In genomic region chr14:58667900-58668299, GRCh38 we compare ENCODE assay signal across 14 cellular contexts. TPM values are rescaled to one million over a fixed set of nuclear protein-coding genes. Genes with fewer than 3 reads are reported as not detected.
DNase-seq lines count a peak whose midpoint lies in the region.
"Had no signal": no experiment of that assay in that cellular context is flagged by ENCODE, and none has a peak within 500 bp of the region (broad histone marks: within the 10 kb centered on the region; RNA-seq: fewer than 3 reads in every experiment).

No MANE protein-coding gene starts in this region.

- DNase-seq in NCI-H345 (lab: John Stamatoyannopoulos, UW) (peak; percentile 7), NCI-H345 treated with DMSO at 0.1 percent for 48 hours (lab: John Stamatoyannopoulos, UW; ENCODE audit: unreplicated experiment) (no peak), EH (ENCODE audit: low read depth) (peak; percentile 23), NCI-H69 (lab: John Stamatoyannopoulos, UW) (peak; percentile 97), neuronal stem cell (ENCODE audit: low spot score) (no peak), NCI-H1930 (lab: John Stamatoyannopoulos, UW) (no peak)
- DNase-seq in activated naive CD4-positive, alpha-beta T cell treated with anti-CD3 and anti-CD28 coated beads, Interleukin-2, amount 50 U/mL, for 16 hours: no peak
- DNase-seq: 8988T; AML-193; CD4-positive, CD25-positive, alpha-beta regulatory T cell; GDM1; HFFc6 had no signal

- no peak overlapping the region for H2BK15ac ChIP-seq in neuronal stem cell (ENCODE audit: low read length)

- H2AFZ ChIP-seq in neuronal stem cell (ENCODE audit: low read length): no peak overlapping the region

- no peak overlapping the region for H3K4me2 ChIP-seq in neuronal stem cell (ENCODE audit: insufficient read depth, low read length, poor library complexity, severe bottlenecking)
- H3K4me2 ChIP-seq: BLaER1 had no signal

- no CpG with 5 or more reads among the region's 5 CpGs for WGBS in neuronal stem cell (ENCODE audit: extremely low coverage in 2 of 2, insufficient read length in 2 of 2, insufficient replicate concordance in 1 of 2), 2 donors

- no peak overlapping the region for H3K23ac ChIP-seq in neuronal stem cell (ENCODE audit: low read depth, low read length, poor library complexity)

- no peaks in the 10 kb centered on the region for H3K79me1 ChIP-seq in neuronal stem cell (ENCODE audit: low read depth, low read length)

- peaks cover 5% of the 10 kb centered on the region in 2 donors for H3K4me1 ChIP-seq in neuronal stem cell (ENCODE audit: control insufficient read depth in 2 of 2, insufficient read depth in 1 of 2, low read depth in 1 of 2, low read length in 2 of 2)
- H3K4me1 ChIP-seq: BLaER1, HAP-1 had no signal

- no peak overlapping the region for H3K9ac ChIP-seq in neuronal stem cell (ENCODE audit: low read depth, low read length, poor library complexity)
- H3K9ac ChIP-seq: BLaER1 had no signal

- H3K14ac ChIP-seq in neuronal stem cell (ENCODE audit: low read length): no peak overlapping the region

- no peak overlapping the region for H3K4ac ChIP-seq in neuronal stem cell (ENCODE audit: low read length)

- H3K27me3 ChIP-seq in neuronal stem cell (ENCODE audit: control insufficient read depth in 3 of 3, insufficient read depth in 3 of 3, low read depth in 1 of 3, low read length in 3 of 3): no peaks in the 10 kb centered on the region
- H3K27me3 ChIP-seq: BLaER1 had no signal

- H3K9me3 ChIP-seq in neuronal stem cell (replicated peaks in 1 of 2; ENCODE audit: control insufficient read depth in 2 of 2, insufficient read depth in 1 of 2, low read depth in 1 of 2, low read length in 2 of 2): no peaks in the 10 kb centered on the region
- H3K9me3 ChIP-seq: BLaER1, HAP-1 had no signal

- no peak overlapping the region for H3K27ac ChIP-seq in neuronal stem cell (replicated peaks; ENCODE audit: low read length)
- H3K27ac ChIP-seq: BLaER1 had no signal

- no peak overlapping the region for H2BK12ac ChIP-seq in neuronal stem cell (ENCODE audit: low read length)

- H2AK5ac ChIP-seq in neuronal stem cell (ENCODE audit: low read depth, low read length): no peak overlapping the region

- H3K18ac ChIP-seq in neuronal stem cell (ENCODE audit: low read length): no peak overlapping the region

- H2BK120ac ChIP-seq in neuronal stem cell (ENCODE audit: low read depth, low read length): no peak overlapping the region

- peak overlapping the region; percentile 7 for H4K8ac ChIP-seq in neuronal stem cell (ENCODE audit: low read depth, low read length)

- H3K36me3 ChIP-seq in neuronal stem cell (replicated peaks in 1 of 2; ENCODE audit: control insufficient read depth in 2 of 2, insufficient read depth in 2 of 2, low read length in 2 of 2): no peaks in the 10 kb centered on the region
- H3K36me3 ChIP-seq: BLaER1, HAP-1 had no signal

- no peak overlapping the region for H2BK5ac ChIP-seq in neuronal stem cell (ENCODE audit: low read length)

- H4K91ac ChIP-seq in neuronal stem cell (ENCODE audit: low read depth, low read length, poor library complexity): no peak overlapping the region

- no peak overlapping the region for H3K4me3 ChIP-seq in neuronal stem cell (ENCODE audit: low read length in 2 of 2)
- H3K4me3 ChIP-seq: BLaER1, HAP-1 had no signal

RNA-seq across cellular contexts. Expression of gene DACT1, which starts 30.1 kb away (rescaled TPM):
- 2.6 TPM for polyA plus RNA-seq in neuronal stem cell (2013, experiment 1 of 2)
- 2.4 TPM for polyA plus RNA-seq in neuronal stem cell (2013, experiment 2 of 2)

Comparison
In these comparisons a context has a peak if more than half of its experiments do, and no peak if none do; other contexts are left out.
1. DNase-seq: peak in NCI-H345 (single experiment), EH (single experiment) and NCI-H69 (single experiment); none in NCI-H345 treated with DMSO at 0.1 percent for 48 hours (single experiment), neuronal stem cell (single experiment), activated naive CD4-positive, alpha-beta T cell treated with anti-CD3 and anti-CD28 coated beads, Interleukin-2, amount 50 U/mL, for 16 hours (single experiment) and NCI-H1930 (0 of 2).